25 cellular contexts compared by ENCODE assay signal in genomic region chr5:150296496-150296895, GRCh38. TPM values are rescaled to one million over a fixed set of nuclear protein-coding genes. Genes with fewer than 3 reads are reported as not detected.
DNase-seq lines count a peak whose midpoint lies in the region; ATAC-seq and TF ChIP-seq lines count a peak whose summit lies in the region.
"Had no signal": no experiment of that assay in that cellular context is flagged by ENCODE, and none has a peak within 500 bp of the region (broad histone marks: within the 10 kb centered on the region; RNA-seq: fewer than 3 reads in every experiment).

No MANE protein-coding gene starts in this region.

- no peaks in the 10 kb centered on the region for H3K36me3 ChIP-seq in RWPE2 (ENCODE audit: low read depth)
- H3K36me3 ChIP-seq in upper lobe of right lung: no peaks in the 10 kb centered on the region

- intact Hi-C loops in dorsolateral prefrontal cortex (cut with DNase I) (loop anchor here in 1 of 2 donors (2.0 kb wide), 1 partner anchor 144 kb away; no protein-coding TSS in a partner anchor), posterior vena cava (cut with DNase I) (no loop called here), upper lobe of right lung (cut with DNase I) (no loop called here)

- H3K9me3 ChIP-seq in RWPE2 (ENCODE audit: severe bottlenecking) (no peaks in the 10 kb centered on the region), upper lobe of right lung (no peaks in the 10 kb centered on the region)
- H3K9me3 ChIP-seq: SK-N-SH had no signal

- ATAC-seq in RWPE2 (ENCODE audit: low read depth) (no peak), upper lobe of right lung (no peak)
- ATAC-seq: CD8-positive, alpha-beta T cell; HCT116; Panc1 had no signal

- H3K4me1 ChIP-seq in RWPE2 (ENCODE audit: insufficient read depth, poor library complexity, severe bottlenecking): peaks cover 47% of the 10 kb centered on the region
- H3K4me1 ChIP-seq in upper lobe of right lung: peaks cover 5% of the 10 kb centered on the region

- DNase-seq in RWPE2 (ENCODE audit: low spot score): no peak
- no peak for DNase-seq in dorsolateral prefrontal cortex
- peak; percentile 73 for DNase-seq in posterior vena cava (ENCODE audit: low spot score)
- peak; percentile 50 for DNase-seq in upper lobe of right lung
- DNase-seq in AG08396 (ENCODE audit: low spot score): no peak
- DNase-seq in SHP77 treated with DMSO at 0.1 percent for 48 hours (lab: John Stamatoyannopoulos, UW): no peak
- no peak for DNase-seq in MV-4-11 (lab: John Stamatoyannopoulos, UW)
- DNase-seq: CD8-positive, alpha-beta T cell; DMS79 treated with DMSO at 0.1 percent for 48 hours; GF-D8; MM.1S; NCI-H1092; NCI-H1417 treated with DMSO at 0.1 percent for 48 hours; NCI-H1694 treated with DMSO at 0.1 percent for 48 hours; NCI-H2081; NCI-H2227 treated with DMSO at 0.1 percent for 48 hours; NCI-H510A; NCI-H69; SK-N-SH had no signal

- no peaks in the 10 kb centered on the region for H3K27me3 ChIP-seq in RWPE2 (ENCODE audit: insufficient read depth, poor library complexity, severe bottlenecking)
- H3K27me3 ChIP-seq in dorsolateral prefrontal cortex: no peaks in the 10 kb centered on the region
- H3K27me3 ChIP-seq in upper lobe of right lung: peaks cover 6% of the 10 kb centered on the region

- TF ChIP-seq CTCF in RWPE2 (IDR thresholded peaks at IDR 0.05; ENCODE audit: poor library complexity, severe bottlenecking) (no peak), dorsolateral prefrontal cortex (IDR thresholded peaks at IDR 0.05 in 54 of 56, conservative IDR thresholded peaks at IDR 0.05 in 2 of 56; ENCODE audit: low read depth in 1 of 56, partially characterized antibody in 56 of 56) (no peak), upper lobe of right lung (IDR thresholded peaks at IDR 0.05) (no peak)

- H3K4me3 ChIP-seq in RWPE2 (ENCODE audit: severe bottlenecking): no peak overlapping the region
- no peak overlapping the region for H3K4me3 ChIP-seq in dorsolateral prefrontal cortex
- H3K4me3 ChIP-seq in upper lobe of right lung: no peak overlapping the region

- H3K27ac ChIP-seq in RWPE2 (ENCODE audit: poor library complexity, severe bottlenecking) (peak overlapping the region; percentile 68), dorsolateral prefrontal cortex (peak overlapping the region in 49 of 59 donors; percentile 25 to 92 (median 79)), upper lobe of right lung (no peak overlapping the region)
- H3K27ac ChIP-seq: C4-2B, KMS-11 had no signal

RNA-seq across cellular contexts. Expression of gene ARSI, which starts 6.2 kb away (rescaled TPM):
- total RNA-seq in dorsolateral prefrontal cortex: 1 to 10 TPM in 112 of 120 experiments, under 1 TPM in 8; 0.35 to 9.0 (median 2.2) TPM
- 1 to 10 TPM; 1.3 to 1.9 TPM for total RNA-seq in posterior vena cava
- 4.0 TPM for total RNA-seq in upper lobe of right lung
- total RNA-seq: B cell had no signal

RNA-seq across cellular contexts. Expression of gene CAMK2A, which starts 6.9 kb away (rescaled TPM):
- 1,000 to 10,000 TPM in 71 of 120 experiments, 100 to 1,000 TPM in 49; 264 to 1,671 (median 1,064) TPM for total RNA-seq in dorsolateral prefrontal cortex
- under 1 TPM; 0.23 to 0.29 TPM for total RNA-seq in posterior vena cava
- 1.5 TPM for total RNA-seq in upper lobe of right lung
- total RNA-seq: A673, B cell had no signal

Comparison
In these comparisons a context has a peak if more than half of its experiments do, and no peak if none do; other contexts are left out.
1. DNase-seq: peak in posterior vena cava (single experiment) and upper lobe of right lung (single experiment); none in RWPE2 (single experiment), dorsolateral prefrontal cortex (0 of 10), AG08396 (single experiment), SHP77 treated with DMSO at 0.1 percent for 48 hours (single experiment) and MV-4-11 (single experiment).
2. RNA of gene CAMK2A, which starts 6.9 kb away (total RNA-seq): 264 to 1,671 TPM in dorsolateral prefrontal cortex; 1.5 TPM in upper lobe of right lung (single experiment) and 0.23 to 0.29 TPM in posterior vena cava; every median in the first group is over 100 times any median in the second.